In genomic region chr14:79997509-79998210, GRCh38 we compare ENCODE assay signal across 29 cellular contexts.
"Had no signal": no experiment of that assay in that cellular context is flagged by ENCODE, and none has a peak within 500 bp of the region (broad histone marks: within the 10 kb centered on the region; RNA-seq: fewer than 3 reads in every experiment).

No MANE protein-coding gene starts in this region.

- ATAC-seq: activated CD4-positive, alpha-beta T cell treated with anti-CD3 and anti-CD28 coated beads for 36 hours; activated CD8-positive, alpha-beta memory T cell treated with anti-CD3 and anti-CD28 coated beads, Interleukin-2, amount 10 ng/mL, durations not matched to agents 7 days and 5 days; activated CD8-positive, alpha-beta T cell treated with anti-CD3 and anti-CD28 coated beads, Interleukin-2, amount 10 ng/mL, durations not matched to agents 7 days and 5 days; activated naive CD8-positive, alpha-beta T cell treated with anti-CD3 and anti-CD28 coated beads, Interleukin-2, amount 50 U/mL, for 24 hours; body of pancreas; effector memory CD8-positive, alpha-beta T cell; gastroesophageal sphincter; T-helper 17 cell had no signal

- H3K27me3 ChIP-seq: adrenal gland, body of pancreas, esophagus muscularis mucosa, gastroesophageal sphincter had no signal

- FAIRE-seq: colon had no signal

- H3K9me3 ChIP-seq: adrenal gland, body of pancreas, gastroesophageal sphincter had no signal

- DNase-seq: activated CD4-positive, alpha-beta memory T cell treated with anti-CD3 and anti-CD28 coated beads for 36 hours; activated CD4-positive, alpha-beta T cell treated with anti-CD3 and anti-CD28 coated beads for 36 hours; activated CD4-positive, alpha-beta T cell treated with anti-CD3 and anti-CD28 coated beads, Interleukin-2, amount 10 ng/mL, durations not matched to agents 24 days and 14 days; activated CD4-positive, CD25-positive, alpha-beta regulatory T cell; activated CD4-positive, CD25-positive, alpha-beta regulatory T cell treated with anti-CD3 and anti-CD28 coated beads, Interleukin-2, amount 50 U/mL, for 72 hours; activated CD8-positive, alpha-beta memory T cell treated with anti-CD3 and anti-CD28 coated beads, Interleukin-2, amount 10 ng/mL, durations not matched to agents 7 days and 5 days; activated CD8-positive, alpha-beta memory T cell treated with anti-CD3 and anti-CD28 coated beads, Interleukin-2, amount 50 U/mL, for 4 hours; activated CD8-positive, alpha-beta T cell treated with anti-CD3 and anti-CD28 coated beads, Interleukin-2, amount 10 ng/mL, durations not matched to agents 7 days and 5 days; activated effector memory CD4-positive, alpha-beta T cell treated with anti-CD3 and anti-CD28 coated beads, Interleukin-2, amount 50 U/mL, for 16 hours; activated naive CD4-positive, alpha-beta T cell treated with anti-CD3 and anti-CD28 coated beads for 36 hours; activated naive CD8-positive, alpha-beta T cell treated with anti-CD3 and anti-CD28 coated beads for 36 hours; activated naive CD8-positive, alpha-beta T cell treated with anti-CD3 and anti-CD28 coated beads, Interleukin-2, amount 50 U/mL, for 24 hours; activated T-cell treated with anti-CD3 and anti-CD28 coated beads, Interleukin-2, amount 50 U/mL, for 1 hour; activated T-cell treated with anti-CD3 and anti-CD28 coated beads, Interleukin-2, amount 50 U/mL, for 48 hours; adrenal gland; amygdala; body of pancreas; caudate nucleus; cortex of kidney; dermis blood vessel endothelial cell; effector CD4-positive, alpha-beta T cell; effector memory CD8-positive, alpha-beta T cell; erythroblast; foreskin melanocyte; T-helper 17 cell; T1000 had no signal

- H3K27ac ChIP-seq: adrenal gland, body of pancreas, esophagus muscularis mucosa, gastroesophageal sphincter had no signal

- H3K36me3 ChIP-seq: adrenal gland, esophagus muscularis mucosa, gastroesophageal sphincter had no signal

- H3K4me1 ChIP-seq: adrenal gland, body of pancreas, esophagus muscularis mucosa, gastroesophageal sphincter had no signal

- H3K4me3 ChIP-seq: adrenal gland, body of pancreas, esophagus muscularis mucosa, gastroesophageal sphincter had no signal
